7 cellular contexts compared by ENCODE assay signal in the genomic region with DNA sequence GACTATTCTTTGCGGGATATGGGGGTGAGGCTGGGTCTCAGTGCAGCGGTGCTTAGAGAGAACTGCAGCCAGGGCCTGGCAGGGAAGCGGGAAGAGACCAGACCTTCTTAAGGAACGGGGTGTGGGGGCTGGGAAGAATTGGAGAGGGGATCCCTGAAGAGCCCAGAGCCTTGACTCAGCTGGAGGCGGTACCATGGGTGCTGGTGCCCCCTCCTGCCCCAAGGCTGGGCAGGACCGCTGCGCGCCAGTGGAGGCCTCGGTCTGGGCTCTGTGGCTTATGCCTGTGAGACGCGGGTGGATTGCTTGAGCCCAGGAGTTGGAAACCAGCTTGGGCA. TPM values are rescaled to one million over a fixed set of nuclear protein-coding genes. Genes with fewer than 3 reads are reported as not detected.
A peak's percentile ranks its signal among the peaks of the same experiment; 100 is the strongest.
DNase-seq lines count a peak whose midpoint lies in the region; ATAC-seq and TF ChIP-seq lines count a peak whose summit lies in the region.
"Had no signal": no experiment of that assay in that cellular context is flagged by ENCODE, and none has a peak within 500 bp of the region (broad histone marks: within the 10 kb centered on the region; RNA-seq: fewer than 3 reads in every experiment).

No MANE protein-coding gene starts in this region.

- H3K27ac ChIP-seq in breast epithelium (peak overlapping the region; percentile 96 to 97), rectal smooth muscle tissue (ENCODE audit: low read depth, low read length) (peak overlapping the region; percentile 97)

- TF ChIP-seq CTCF in breast epithelium (IDR thresholded peaks at IDR 0.05) = no peak

- no peak overlapping the region for H3K9ac ChIP-seq in rectal smooth muscle tissue (ENCODE audit: low read length)

- TF ChIP-seq POLR2A in breast epithelium (IDR thresholded peaks at IDR 0.05) = no peak

- intact Hi-C loops in breast epithelium (cut with DNase I; ENCODE audit: low total_unique reads) = loop anchor here (10.0 kb wide), 1 partner anchor 173 kb away; no protein-coding TSS in a partner anchor

- peak; percentile 67 for DNase-seq in M059J (ENCODE audit: low read depth)
- no peak for DNase-seq in breast epithelium (ENCODE audit: low spot score in 2 of 2)
- no peak for DNase-seq in globus pallidus (ENCODE audit: low spot score)
- DNase-seq in SHP77 (lab: John Stamatoyannopoulos, UW) = no peak

- H3K9me3 ChIP-seq in breast epithelium = no peaks in the 10 kb centered on the region

- H3K4me1 ChIP-seq in breast epithelium (peaks cover 22 to 32% of the 10 kb centered on the region in 2 donors), rectal smooth muscle tissue (ENCODE audit: control insufficient read depth, insufficient read depth, low read length) (peaks cover 28% of the 10 kb centered on the region)

- no peak overlapping the region for H3K4me3 ChIP-seq in breast epithelium
- no peak overlapping the region for H3K4me3 ChIP-seq in rectal smooth muscle tissue (ENCODE audit: low read length)

- H3K36me3 ChIP-seq in breast epithelium = no peaks in the 10 kb centered on the region
- H3K36me3 ChIP-seq in rectal smooth muscle tissue (ENCODE audit: control insufficient read depth, insufficient read depth, low read length) = peaks cover 16% of the 10 kb centered on the region

- no peaks in the 10 kb centered on the region for H3K27me3 ChIP-seq in breast epithelium
- no peaks in the 10 kb centered on the region for H3K27me3 ChIP-seq in rectal smooth muscle tissue (ENCODE audit: control insufficient read depth, insufficient read depth, low read length)

- ATAC-seq in HG03442 (IDR thresholded peaks at IDR 0.05; ENCODE audit: unreplicated experiment) = no peak

RNA-seq across cellular contexts. Expression of a gene that starts 1.3 kb away (rescaled TPM):
- not detected in 2 replicates for total RNA-seq in M059J (2014; rRNA removed; shearing (Covaris generic))
- not detected for total RNA-seq in breast epithelium
- total RNA-seq: LHCN-M2 had no signal

RNA-seq across cellular contexts. Expression of a gene that starts 1.5 kb away (rescaled TPM):
- 192 and 242 TPM in 2 replicates for total RNA-seq in M059J (2014; rRNA removed; shearing (Covaris generic))
- total RNA-seq in breast epithelium = 100 to 1,000 TPM; 515 to 824 (median 547) TPM

RNA-seq across cellular contexts. Expression of a gene that starts 8.9 kb away (rescaled TPM):
- total RNA-seq in M059J (2014; rRNA removed; shearing (Covaris generic)) = 0.39 and 0.98 TPM in 2 replicates
- total RNA-seq in breast epithelium = 10 to 100 TPM; 14.7 to 28.0 (median 20.3) TPM
- total RNA-seq: LHCN-M2 had no signal

RNA-seq across cellular contexts. Expression of a gene that starts 14.5 kb away (rescaled TPM):
- 3.9 and 25.0 TPM in 2 replicates for total RNA-seq in M059J (2014; rRNA removed; shearing (Covaris generic))
- total RNA-seq in breast epithelium = 10 to 100 TPM; 57.9 to 96.4 (median 59.7) TPM

RNA-seq across cellular contexts. Expression of a gene that starts 27.9 kb away (rescaled TPM):
- 29.1 and 30.0 TPM in 2 replicates for total RNA-seq in M059J (2014; rRNA removed; shearing (Covaris generic))
- 10 to 100 TPM in 2 of 3 donors, 1 to 10 TPM in 1; 5.0 to 16.1 (median 11.1) TPM for total RNA-seq in breast epithelium
